In the genomic region with DNA sequence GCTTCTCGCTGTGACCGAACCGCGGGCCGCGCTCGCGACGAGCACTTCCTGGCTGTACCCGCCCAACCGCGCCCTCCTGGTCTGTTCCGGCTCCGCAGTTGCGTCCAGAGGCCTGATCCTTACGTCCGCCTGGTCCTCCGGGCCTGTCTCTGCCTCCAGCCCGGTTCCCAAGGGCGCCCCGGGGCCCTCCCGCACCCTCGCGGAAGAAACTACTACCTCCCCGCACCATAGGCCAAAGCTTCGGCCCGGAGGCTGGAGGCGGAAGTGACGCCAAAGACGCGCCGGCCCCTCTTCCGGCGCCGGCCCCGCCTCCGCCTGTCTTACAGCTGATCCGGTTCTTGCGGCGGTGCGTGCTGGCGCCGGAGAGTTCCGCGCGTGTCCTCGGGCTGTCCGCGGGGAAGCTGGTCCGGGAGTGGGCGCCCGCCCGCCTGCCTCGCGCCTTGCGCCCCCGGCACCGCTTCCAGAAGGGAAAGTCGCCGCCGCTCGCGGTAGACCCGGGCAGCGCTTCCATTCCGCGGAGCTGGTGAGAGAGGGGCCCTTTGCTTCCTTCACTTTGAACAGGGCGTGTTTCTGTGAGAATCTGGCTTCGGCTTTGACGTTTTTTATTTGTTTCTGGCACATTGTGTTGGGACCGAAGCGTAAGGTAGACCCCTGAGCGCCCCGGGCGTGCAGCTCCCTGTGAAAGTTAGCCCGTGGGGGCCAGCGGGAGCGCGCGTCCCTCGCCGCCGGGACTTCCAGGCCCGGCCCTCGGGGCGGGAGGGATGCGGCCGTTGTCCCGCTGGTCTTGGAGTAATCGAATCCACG, we compare ENCODE assay signal across 8 cellular contexts. TPM values are rescaled to one million over a fixed set of nuclear protein-coding genes. Genes with fewer than 3 reads are reported as not detected.
DNase-seq lines count a peak whose midpoint lies in the region; ATAC-seq and TF ChIP-seq lines count a peak whose summit lies in the region.

A gene (plus strand): TSS at position 316 of the 804 bp plus-strand sequence. CDS start 3,425 bp downstream, outside the sequence.

- H3K4me1 ChIP-seq in OCI-LY3 (ENCODE audit: low read length) (peaks cover 5% of the 10 kb centered on the region; the same call in 1 of the 2 replicates), mucosa of rectum (ENCODE audit: control insufficient read depth in 2 of 2, insufficient read depth in 2 of 2, low read length in 2 of 2) (peaks cover 7 to 12% of the 10 kb centered on the region in 2 donors)

- peak within 1 kb of the TSS; percentile 88 for H3K4me2 ChIP-seq in OCI-LY3 (ENCODE audit: low read length)

- TF ChIP-seq CTCF in CD4-positive, alpha-beta T cell (IDR thresholded peaks at IDR 0.05): no peak
- TF ChIP-seq CTCF in OCI-LY3 (IDR thresholded peaks at IDR 0.05; ENCODE audit: low read depth, low read length): no peak
- no peak for TF ChIP-seq CTCF in epithelial cell of proximal tubule (conservative IDR thresholded peaks at IDR 0.05; ENCODE audit: low read depth, low read length)

- H3K4me3 ChIP-seq in OCI-LY3 (ENCODE audit: low read length): peak within 1 kb of the TSS; percentile 87
- H3K4me3 ChIP-seq in epithelial cell of proximal tubule (ENCODE audit: low read depth, low read length): peak within 1 kb of the TSS; percentile 99
- peak within 1 kb of the TSS; percentile 91 to 94 for H3K4me3 ChIP-seq in mucosa of rectum (ENCODE audit: low read length in 2 of 2)

- no peaks in the 10 kb centered on the region for H3K27me3 ChIP-seq in CD4-positive, alpha-beta T cell (ENCODE audit: control insufficient read depth, insufficient read depth, low read length)
- H3K27me3 ChIP-seq in OCI-LY3 (ENCODE audit: low read depth, low read length) (no peaks in the 10 kb centered on the region), mucosa of rectum (ENCODE audit: control insufficient read depth in 2 of 2, insufficient read depth in 2 of 2, low read length in 2 of 2) (no peaks in the 10 kb centered on the region)

- H3K9ac ChIP-seq in OCI-LY3 (ENCODE audit: low read length): peak within 1 kb of the TSS; percentile 78
- peak within 1 kb of the TSS; percentile 92 to 96 for H3K9ac ChIP-seq in mucosa of rectum (ENCODE audit: low read depth in 1 of 2, low read length in 2 of 2)

- H2AFZ ChIP-seq in OCI-LY3 (ENCODE audit: low read depth, low read length): peak within 1 kb of the TSS; percentile 66

- no peaks in the 10 kb centered on the region for H4K20me1 ChIP-seq in OCI-LY3 (ENCODE audit: insufficient read depth, low read length)

- peaks cover 4% of the 10 kb centered on the region; the same call in 1 of the 2 replicates for H3K79me2 ChIP-seq in OCI-LY3 (ENCODE audit: low read length)

- peaks cover 33% of the 10 kb centered on the region for H3K36me3 Mint-ChIP-seq in CD4-positive, alpha-beta T cell (ENCODE audit: low read depth)

- H3K4me1 Mint-ChIP-seq in CD4-positive, alpha-beta T cell (ENCODE audit: low read depth): peaks cover 33% of the 10 kb centered on the region

- intact Hi-C loops in CD4-positive, alpha-beta T cell (cut with DNase I, micrococcal nuclease): loop anchor here (2.0 to 5.0 kb wide), 8 partner anchors 25 to 647 kb away; a partner anchor contains a TSS

- H3K27ac ChIP-seq in CD4-positive, alpha-beta T cell (ENCODE audit: low read depth, low read length): peak within 1 kb of the TSS; percentile 96
- H3K27ac ChIP-seq in OCI-LY3 (ENCODE audit: low read length) (peak within 1 kb of the TSS; percentile 63), mucosa of rectum (ENCODE audit: low read depth in 2 of 2, low read length in 2 of 2) (peak within 1 kb of the TSS; percentile 97 to 98)

- POLR2A ChIA-PET in CD4-positive, alpha-beta T cell (lab: Charles Lee): interaction anchor here (0.6 to 2.5 kb wide), 17 partner anchors 9 to 804 kb away, joined by 3 to 20 read pairs (median 5); a partner anchor contains a TSS

- no peaks in the 10 kb centered on the region for H3K9me3 ChIP-seq in CD4-positive, alpha-beta T cell (ENCODE audit: control insufficient read depth, low read length)
- H3K9me3 ChIP-seq in OCI-LY3 (ENCODE audit: insufficient read depth, low read length) (no peaks in the 10 kb centered on the region), mucosa of rectum (ENCODE audit: control insufficient read depth in 2 of 2, low read length in 2 of 2) (no peaks in the 10 kb centered on the region)

- ATAC-seq in CD4-positive, alpha-beta T cell (ENCODE audit: poor library complexity): peak; percentile 75
- ATAC-seq in GM19351 (IDR thresholded peaks at IDR 0.05; ENCODE audit: unreplicated experiment): peak; percentile 90
- peak; percentile 41 for ATAC-seq in HG03558 (IDR thresholded peaks at IDR 0.05; ENCODE audit: extremely low read depth, unreplicated experiment)

- peak within 1 kb of the TSS; percentile 80 for H3K27ac Mint-ChIP-seq in CD4-positive, alpha-beta T cell

- peak within 1 kb of the TSS; percentile 82 for H3K4me3 Mint-ChIP-seq in CD4-positive, alpha-beta T cell

- peak; percentile 64 to 81 (median 73) for DNase-seq in CD4-positive, alpha-beta T cell
- DNase-seq in activated T-cell treated with anti-CD3 and anti-CD28 coated beads for 48 hours (ENCODE audit: low read depth) (peak; percentile 78), epithelial cell of proximal tubule (ENCODE audit: low read depth) (no peak)
- peak; percentile 69 for DNase-seq in stimulated activated CD8-positive, alpha-beta memory T cell treated with anti-CD3 and anti-CD28 coated beads, Interleukin-4, amount 100 ng/mL, for 24 hours (ENCODE audit: low read depth)

- peaks cover 5% of the 10 kb centered on the region for H3K36me3 ChIP-seq in OCI-LY3 (replicated peaks; ENCODE audit: low read depth, low read length)
- H3K36me3 ChIP-seq in mucosa of rectum (ENCODE audit: control insufficient read depth in 2 of 2, insufficient read depth in 2 of 2, low read length in 2 of 2): peaks cover 18 to 22% of the 10 kb centered on the region in 2 donors

- no peaks in the 10 kb centered on the region for H3K9me3 Mint-ChIP-seq in CD4-positive, alpha-beta T cell

- H3K27me3 Mint-ChIP-seq in CD4-positive, alpha-beta T cell: no peaks in the 10 kb centered on the region

- CTCF ChIA-PET in CD4-positive, alpha-beta T cell (lab: Charles Lee): interaction anchor here (0.9 to 1.3 kb wide), 4 partner anchors 23 to 480 kb away, joined by 3 to 5 read pairs (median 5); no protein-coding TSS in a partner anchor

RNA-seq across cellular contexts. Expression of the gene that starts here (rescaled TPM):
- total RNA-seq in CD4-positive, alpha-beta T cell: 1 to 10 TPM; 4.0 to 6.7 TPM
- 3.7 and 6.2 TPM in 2 replicates for total RNA-seq in epithelial cell of proximal tubule
